8 cellular contexts compared by ENCODE assay signal in the genomic region with DNA sequence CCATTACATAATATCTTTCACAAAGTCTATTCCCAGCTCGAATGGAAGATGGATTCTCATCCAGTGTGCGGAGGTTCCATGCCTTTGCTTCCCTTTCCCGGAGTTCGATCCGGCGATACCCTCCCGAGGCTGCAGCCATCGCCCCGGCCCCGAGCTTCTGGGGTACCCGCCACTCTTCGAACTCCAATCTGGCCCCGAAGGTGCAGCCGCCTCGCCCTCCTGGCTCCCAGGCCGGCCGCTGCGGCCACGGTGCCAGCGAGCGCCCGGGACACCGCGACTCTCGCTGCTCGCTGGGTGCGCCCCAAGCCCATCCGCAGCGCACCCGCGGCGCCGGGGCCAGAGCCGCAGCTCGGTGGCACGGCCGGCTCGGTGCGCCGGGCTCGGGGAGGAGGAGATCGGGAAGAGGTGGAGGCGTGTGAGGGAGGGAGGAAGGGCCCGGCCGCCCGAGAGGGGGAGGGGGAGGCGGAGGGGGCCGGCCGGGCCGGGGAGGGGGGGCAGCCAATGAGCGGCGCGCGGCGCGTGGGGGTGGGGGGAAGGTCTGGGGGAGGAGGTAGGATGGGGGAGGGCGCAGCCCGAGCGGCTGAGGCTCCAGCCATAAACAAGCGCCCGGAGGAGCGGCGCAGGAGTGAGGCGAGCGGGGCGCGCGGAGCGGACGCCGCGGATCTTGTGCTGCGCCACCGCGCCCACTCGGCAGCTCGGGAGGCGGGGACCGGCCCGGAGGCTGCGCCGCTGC. TPM values are rescaled to one million over a fixed set of nuclear protein-coding genes. Genes with fewer than 3 reads are reported as not detected.
DNase-seq lines count a peak whose midpoint lies in the region; ATAC-seq, FAIRE-seq and TF ChIP-seq lines count a peak whose summit lies in the region.

A gene with protein sequence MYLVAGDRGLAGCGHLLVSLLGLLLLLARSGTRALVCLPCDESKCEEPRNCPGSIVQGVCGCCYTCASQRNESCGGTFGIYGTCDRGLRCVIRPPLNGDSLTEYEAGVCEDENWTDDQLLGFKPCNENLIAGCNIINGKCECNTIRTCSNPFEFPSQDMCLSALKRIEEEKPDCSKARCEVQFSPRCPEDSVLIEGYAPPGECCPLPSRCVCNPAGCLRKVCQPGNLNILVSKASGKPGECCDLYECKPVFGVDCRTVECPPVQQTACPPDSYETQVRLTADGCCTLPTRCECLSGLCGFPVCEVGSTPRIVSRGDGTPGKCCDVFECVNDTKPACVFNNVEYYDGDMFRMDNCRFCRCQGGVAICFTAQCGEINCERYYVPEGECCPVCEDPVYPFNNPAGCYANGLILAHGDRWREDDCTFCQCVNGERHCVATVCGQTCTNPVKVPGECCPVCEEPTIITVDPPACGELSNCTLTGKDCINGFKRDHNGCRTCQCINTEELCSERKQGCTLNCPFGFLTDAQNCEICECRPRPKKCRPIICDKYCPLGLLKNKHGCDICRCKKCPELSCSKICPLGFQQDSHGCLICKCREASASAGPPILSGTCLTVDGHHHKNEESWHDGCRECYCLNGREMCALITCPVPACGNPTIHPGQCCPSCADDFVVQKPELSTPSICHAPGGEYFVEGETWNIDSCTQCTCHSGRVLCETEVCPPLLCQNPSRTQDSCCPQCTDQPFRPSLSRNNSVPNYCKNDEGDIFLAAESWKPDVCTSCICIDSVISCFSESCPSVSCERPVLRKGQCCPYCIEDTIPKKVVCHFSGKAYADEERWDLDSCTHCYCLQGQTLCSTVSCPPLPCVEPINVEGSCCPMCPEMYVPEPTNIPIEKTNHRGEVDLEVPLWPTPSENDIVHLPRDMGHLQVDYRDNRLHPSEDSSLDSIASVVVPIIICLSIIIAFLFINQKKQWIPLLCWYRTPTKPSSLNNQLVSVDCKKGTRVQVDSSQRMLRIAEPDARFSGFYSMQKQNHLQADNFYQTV (plus strand): TSS at position 622 of the 733 bp plus-strand sequence. CDS start 515 bp downstream, outside the sequence.

- H3K27ac Mint-ChIP-seq in neural crest cell (ENCODE audit: unreplicated experiment) = no peak within 1 kb of the TSS

- no peaks in the 10 kb centered on the region for H3K36me3 ChIP-seq in thoracic aorta

- H3K4me3 Mint-ChIP-seq in neural crest cell = peak within 1 kb of the TSS; percentile 88

- peak; percentile 92 for DNase-seq in AG08396 (ENCODE audit: low spot score)
- DNase-seq in RCC 7860 (ENCODE audit: low spot score) = peak; percentile 82
- DNase-seq in activated naive CD4-positive, alpha-beta T cell treated with anti-CD3 and anti-CD28 coated beads, Interleukin-2, amount 50 U/mL, for 16 hours = peak; percentile 57
- DNase-seq in frontal cortex (ENCODE audit: low spot score in 2 of 2) = peak; percentile 81 to 89
- DNase-seq in neural crest cell (ENCODE audit: low read depth, low spot score) = peak; percentile 64
- DNase-seq in thoracic aorta (ENCODE audit: low spot score) = peak; percentile 53

- H3K9me3 ChIP-seq in thoracic aorta = no peaks in the 10 kb centered on the region

- TF ChIP-seq CTCF in neural crest cell (conservative IDR thresholded peaks at IDR 0.05) = no peak
- no peak for TF ChIP-seq CTCF in thoracic aorta (IDR thresholded peaks at IDR 0.05)

- peaks cover 13 to 45% of the 10 kb centered on the region in 2 donors for H3K4me1 ChIP-seq in thoracic aorta (ENCODE audit: control insufficient read depth in 1 of 2, low read depth in 2 of 2)

- H3K27me3 Mint-ChIP-seq in neural crest cell (ENCODE audit: low read depth) = peaks cover 23% of the 10 kb centered on the region

- ATAC-seq in HG03108 (IDR thresholded peaks at IDR 0.05; ENCODE audit: unreplicated experiment) = peak; percentile 40
- ATAC-seq in thoracic aorta (ENCODE audit: insufficient number of reproducible peaks, low FRiP score, low read depth) = peak; percentile 32

- in situ Hi-C loops in GM18951 (cut with MboI; ENCODE audit: low sequenced_read_pairs, unreplicated experiment) = loop anchor here (10.0 kb wide), 1 partner anchor 381 kb away; no protein-coding TSS in a partner anchor

- peaks cover 30% of the 10 kb centered on the region for H3K4me1 Mint-ChIP-seq in neural crest cell

- peak within 1 kb of the TSS; percentile 84 to 89 for H3K27ac ChIP-seq in thoracic aorta

- no peaks in the 10 kb centered on the region for H3K27me3 ChIP-seq in thoracic aorta (replicated peaks; ENCODE audit: insufficient read depth)

- peak; percentile 81 for TF ChIP-seq POLR2A in GM18951 (IDR thresholded peaks at IDR 0.05; ENCODE audit: extremely low read depth, insufficient read depth, insufficient read length)

- H3K9me3 Mint-ChIP-seq in neural crest cell = no peaks in the 10 kb centered on the region

- H3K36me3 Mint-ChIP-seq in neural crest cell (ENCODE audit: low read depth) = no peaks in the 10 kb centered on the region

- H3K4me3 ChIP-seq in thoracic aorta = peak within 1 kb of the TSS; percentile 93

- no peak for FAIRE-seq in RCC 7860 (lab: Jason Lieb, UNC)
- FAIRE-seq in frontal cortex (lab: Jason Lieb, UNC) = no peak

RNA-seq across cellular contexts. Expression of the gene that starts here (rescaled TPM):
- total RNA-seq in frontal cortex (97.8 TPM), neural crest cell (10.9 and 13.8 TPM in 2 replicates), thoracic aorta (100 to 1,000 TPM; 217 to 465 TPM)

Comparison
In these comparisons a context has a peak if more than half of its experiments do, and no peak if none do; other contexts are left out.
1. Peak in every context shown above with its lines: DNase-seq, ATAC-seq, H3K4me3 ChIP-seq and H3K27ac ChIP-seq.